27 cellular contexts compared by ENCODE assay signal in genomic region chr5:1334831-1335539, GRCh38. TPM values are rescaled to one million over a fixed set of nuclear protein-coding genes. Genes with fewer than 3 reads are reported as not detected.
"Had no signal": no experiment of that assay in that cellular context is flagged by ENCODE, and none has a peak within 500 bp of the region (broad histone marks: within the 10 kb centered on the region; RNA-seq: fewer than 3 reads in every experiment).

No MANE protein-coding gene starts in this region.

- H3K27me3 ChIP-seq: heart left ventricle, neutrophil, sigmoid colon, transverse colon, uterus had no signal

- H3K27ac Mint-ChIP-seq: activated CD4-positive, alpha-beta memory T cell treated with anti-CD3 and anti-CD28 coated beads for 36 hours; activated naive CD4-positive, alpha-beta T cell treated with anti-CD3 and anti-CD28 coated beads for 36 hours; activated naive CD8-positive, alpha-beta T cell treated with anti-CD3 and anti-CD28 coated beads, Interleukin-2, amount 10 ng/mL, durations not matched to agents 7 days and 5 days; activated T-cell treated with anti-CD3 and anti-CD28 coated beads, Interleukin-2, amount 50 U/mL, for 72 hours had no signal

- H3K27me3 Mint-ChIP-seq: activated CD4-positive, alpha-beta memory T cell treated with anti-CD3 and anti-CD28 coated beads for 36 hours; activated naive CD8-positive, alpha-beta T cell treated with anti-CD3 and anti-CD28 coated beads, Interleukin-2, amount 10 ng/mL, durations not matched to agents 7 days and 5 days; naive thymus-derived CD8-positive, alpha-beta T cell; stimulated activated naive B cell treated with anti-CD40 and anti-IgM and Interleukin-4, amounts not matched to agents 10 μg/mL and 1 μg/mL and 100 μg/mL, for 72 hours had no signal

- H3K36me3 ChIP-seq: uterus had no signal

- DNase-seq: activated CD4-positive, alpha-beta memory T cell treated with anti-CD3 and anti-CD28 coated beads for 36 hours; activated CD4-positive, alpha-beta T cell treated with anti-CD3 and anti-CD28 coated beads for 48 hours; activated CD4-positive, CD25-positive, alpha-beta regulatory T cell; activated effector memory CD4-positive, alpha-beta T cell treated with Interleukin-2 at 50 U/mL for 16 hours; activated naive CD4-positive, alpha-beta T cell treated with anti-CD3 and anti-CD28 coated beads for 36 hours; activated naive CD8-positive, alpha-beta T cell treated with anti-CD3 and anti-CD28 coated beads, Interleukin-2, amount 10 ng/mL, durations not matched to agents 7 days and 5 days; activated T-cell treated with anti-CD3 and anti-CD28 coated beads, Interleukin-2, amount 50 U/mL, for 72 hours; amniotic stem cell; left cardiac atrium; lower lobe of right lung; sigmoid colon; stimulated activated CD4-positive, alpha-beta T cell treated with anti-CD3 and anti-CD28 coated beads, Interleukin-2, amount 100 ng/mL, for 48 hours; stimulated activated CD8-positive, alpha-beta memory T cell treated with anti-CD3 and anti-CD28 coated beads, Interleukin-4, amount 100 ng/mL, for 48 hours; stimulated activated naive B cell treated with anti-CD40 and anti-IgM and Interleukin-4, amounts not matched to agents 10 μg/mL and 1 μg/mL and 100 μg/mL, for 72 hours; T-helper 9 cell; transverse colon; uterus had no signal

- H3K4me1 ChIP-seq: heart left ventricle, parathyroid adenoma, sigmoid colon, uterus had no signal

- H3K9me3 ChIP-seq: heart left ventricle, lower lobe of right lung, neutrophil, sigmoid colon, transverse colon, uterus had no signal

- H2AFZ ChIP-seq: parathyroid adenoma had no signal

- ATAC-seq: activated T-cell treated with anti-CD3 and anti-CD28 coated beads, Interleukin-2, amount 50 U/mL, for 72 hours; left cardiac atrium; naive thymus-derived CD8-positive, alpha-beta T cell; stimulated activated naive B cell treated with anti-CD40 and anti-IgM and Interleukin-4, amounts not matched to agents 10 μg/mL and 1 μg/mL and 100 μg/mL, for 72 hours had no signal

- H3K27ac ChIP-seq: coronary artery, heart left ventricle, lower lobe of right lung, neutrophil, parathyroid adenoma, sigmoid colon, transverse colon, uterus had no signal

- H3K4me2 ChIP-seq: smooth muscle cell had no signal

- H3K4me3 Mint-ChIP-seq: activated CD4-positive, alpha-beta memory T cell treated with anti-CD3 and anti-CD28 coated beads for 36 hours; activated naive CD4-positive, alpha-beta T cell treated with anti-CD3 and anti-CD28 coated beads for 36 hours; activated naive CD8-positive, alpha-beta T cell treated with anti-CD3 and anti-CD28 coated beads, Interleukin-2, amount 10 ng/mL, durations not matched to agents 7 days and 5 days; activated T-cell treated with anti-CD3 and anti-CD28 coated beads, Interleukin-2, amount 50 U/mL, for 72 hours; naive thymus-derived CD8-positive, alpha-beta T cell; stimulated activated naive B cell treated with anti-CD40 and anti-IgM and Interleukin-4, amounts not matched to agents 10 μg/mL and 1 μg/mL and 100 μg/mL, for 72 hours had no signal

- H3K9me3 Mint-ChIP-seq: activated CD4-positive, alpha-beta memory T cell treated with anti-CD3 and anti-CD28 coated beads for 36 hours; activated naive CD4-positive, alpha-beta T cell treated with anti-CD3 and anti-CD28 coated beads for 36 hours; activated naive CD8-positive, alpha-beta T cell treated with anti-CD3 and anti-CD28 coated beads, Interleukin-2, amount 10 ng/mL, durations not matched to agents 7 days and 5 days; activated T-cell treated with anti-CD3 and anti-CD28 coated beads, Interleukin-2, amount 50 U/mL, for 72 hours; naive thymus-derived CD8-positive, alpha-beta T cell; stimulated activated naive B cell treated with anti-CD40 and anti-IgM and Interleukin-4, amounts not matched to agents 10 μg/mL and 1 μg/mL and 100 μg/mL, for 72 hours had no signal

- H3K79me2 ChIP-seq: parathyroid adenoma had no signal

- H3K4me3 ChIP-seq: coronary artery, heart left ventricle, lower lobe of right lung, sigmoid colon, smooth muscle cell, transverse colon, uterus had no signal

RNA-seq across cellular contexts. Expression of gene TERT, which starts 40.1 kb away (rescaled TPM):
- total RNA-seq: bronchial epithelial cell, epithelial cell of proximal tubule, fibroblast of villous mesenchyme, heart left ventricle, left cardiac atrium, lower lobe of right lung, sigmoid colon, smooth muscle cell, temporal lobe, transverse colon had no signal
- polyA plus RNA-seq: heart left ventricle, smooth muscle cell had no signal
